In the genomic region with DNA sequence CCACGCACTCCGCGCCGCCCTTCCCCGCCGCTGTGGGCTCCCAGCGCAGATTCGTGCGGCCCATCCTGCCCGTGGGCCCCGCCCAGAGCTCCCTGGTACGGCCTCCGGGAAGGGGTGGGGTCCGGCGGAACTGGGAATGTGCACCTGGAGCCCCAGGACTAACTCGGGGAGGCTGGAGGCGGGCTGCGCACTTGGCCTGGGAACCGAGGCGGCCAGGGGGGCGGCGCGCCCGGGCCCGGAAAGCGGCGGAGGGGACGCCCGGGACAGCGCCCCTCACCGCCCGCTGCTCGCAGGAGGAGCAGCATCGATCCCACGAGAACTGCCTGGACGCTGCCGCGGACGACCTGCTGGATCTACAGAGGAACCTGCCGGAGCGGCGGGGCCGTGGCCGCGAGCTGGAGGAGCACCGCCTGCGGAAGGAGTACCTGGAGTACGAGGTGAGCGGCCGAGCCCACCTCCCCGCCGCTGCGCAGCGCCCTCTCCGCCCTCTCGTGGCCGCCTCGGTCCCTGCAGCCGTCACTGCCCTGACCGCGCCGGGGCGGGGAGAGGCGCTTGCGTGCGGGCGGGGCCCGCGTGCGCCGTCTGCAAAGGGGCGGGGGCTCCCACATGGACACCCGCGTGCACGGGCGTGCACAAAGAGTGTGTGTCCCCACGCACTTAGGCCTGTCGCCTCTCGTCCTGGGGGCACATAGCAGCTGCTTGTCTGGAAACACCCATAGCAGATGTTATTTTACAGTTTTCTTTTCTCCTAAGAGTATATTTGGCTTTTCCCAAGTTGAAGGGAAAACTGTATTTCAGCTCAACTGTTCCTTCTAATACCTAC, we compare ENCODE assay signal across 8 cellular contexts. TPM values are rescaled to one million over a fixed set of nuclear protein-coding genes. Genes with fewer than 3 reads are reported as not detected.
DNase-seq lines count a peak whose midpoint lies in the region; ATAC-seq, FAIRE-seq and TF ChIP-seq lines count a peak whose summit lies in the region.

No MANE protein-coding gene starts in this region.

- TF ChIP-seq RAD21 in H1 (IDR thresholded peaks at IDR 0.05 in 1 of 2, conservative IDR thresholded peaks at IDR 0.05 in 1 of 2; ENCODE audit: low read depth in 2 of 2, low read length in 2 of 2), result peak; percentile 57 to 71

- peak overlapping the region; percentile 57 to 73 (median 66) for H3K4me3 ChIP-seq in H1 (ENCODE audit: extremely low read depth in 1 of 4, insufficient read depth in 2 of 4, low read depth in 3 of 4, low read length in 4 of 4)
- H3K4me3 ChIP-seq in mesendoderm (ENCODE audit: low read length), result peak overlapping the region; percentile 57

- H2AK5ac ChIP-seq in H1 (ENCODE audit: low read depth, low read length), result no peak overlapping the region
- H2AK5ac ChIP-seq in mesendoderm (ENCODE audit: low read length), result no peak overlapping the region

- H3K4ac ChIP-seq in H1 (replicated peaks; ENCODE audit: insufficient read length, low read depth, low read length) (no peak overlapping the region), mesendoderm (ENCODE audit: low read depth, low read length) (no peak overlapping the region)

- H3K23me2 ChIP-seq in H1 (ENCODE audit: low read depth, low read length), result peaks cover 2% of the 10 kb centered on the region; the same call in 1 of the 2 replicates

- TF ChIP-seq CTCF in GM13977 (IDR thresholded peaks at IDR 0.05; ENCODE audit: extremely low read depth, insufficient read depth, missing control alignments) (peak; percentile 87), H1 (IDR thresholded peaks at IDR 0.05; ENCODE audit: control extremely low read depth in 1 of 3, insufficient read depth in 1 of 3, low read depth in 1 of 3, low read length in 3 of 3) (peak; percentile 86 to 96 (median 89))

- no peaks in the 10 kb centered on the region for H4K20me1 ChIP-seq in H1 (replicated peaks in 1 of 2; ENCODE audit: control insufficient read depth in 1 of 2, insufficient read depth in 2 of 2, low read length in 2 of 2)

- H2BK120ac ChIP-seq in H1 (replicated peaks; ENCODE audit: low read depth, low read length) (no peak overlapping the region), mesendoderm (ENCODE audit: low read depth, low read length) (no peak overlapping the region)

- in situ Hi-C loops in GM13977 (cut with MboI; ENCODE audit: low pct_unique_long_range_greater_than_20kb, low sequenced_read_pairs, unreplicated experiment), result no loop called here

- no peaks in the 10 kb centered on the region; a peak in 3 of 7 replicates for H3K4me1 ChIP-seq in H1 (replicated peaks in 1 of 4; ENCODE audit: control insufficient read depth in 3 of 4, insufficient read depth in 4 of 4, low read length in 3 of 4)
- H3K4me1 ChIP-seq in mesendoderm (ENCODE audit: control insufficient read depth, low read depth, low read length), result no peaks in the 10 kb centered on the region

- H4K8ac ChIP-seq in H1 (ENCODE audit: extremely low read depth, insufficient read depth, low read length) (peak overlapping the region; percentile 72), mesendoderm (ENCODE audit: low read depth, low read length) (no peak overlapping the region)

- H3K27ac ChIP-seq in H1 (ENCODE audit: low read depth, low read length), result no peak overlapping the region
- H3K27ac ChIP-seq in mesendoderm (ENCODE audit: low read depth, low read length), result no peak overlapping the region

- WGBS in H1 (ENCODE audit: extremely low coverage in 1 of 2, insufficient coverage in 1 of 2, insufficient read length in 1 of 2, insufficient replicate concordance in 2 of 2, low coverage in 1 of 2, low lambda C conversion rate in 2 of 2, missing lambda C conversion rate in 1 of 2), 2 experiments, result 2% methylated on average over 63 of the region's 79 CpGs; no CpG with 5 or more reads in 1 of the 2 experiments
- no CpG with 5 or more reads among the region's 79 CpGs for WGBS in mesendoderm (ENCODE audit: extremely low coverage, insufficient coverage, low lambda C conversion rate)

- H2BK12ac ChIP-seq in H1 (ENCODE audit: low read depth, low read length), result no peak overlapping the region

- peak overlapping the region; percentile 83 for H3K18ac ChIP-seq in H1 (ENCODE audit: extremely low read depth, low read length)
- peak overlapping the region; percentile 15 for H3K18ac ChIP-seq in mesendoderm (ENCODE audit: low read length)

- H3K23ac ChIP-seq in H1 (ENCODE audit: insufficient read length) (no peak overlapping the region), mesendoderm (ENCODE audit: low read length) (no peak overlapping the region)

- 0 out of 3 replicates have a peak, but pooled peaks of 1 of the 2 experiments have one; percentile 1 for TF ChIP-seq EP300 in H1 (IDR thresholded peaks at IDR 0.05; ENCODE audit: borderline replicate concordance in 1 of 2, low read depth in 2 of 2, low read length in 2 of 2)

- CTCF ChIA-PET in H1 (lab: Charles Lee; ENCODE audit: partially characterized antibody), result interaction anchor here (0.6 to 16.5 kb wide), 48 partner anchors 9 to 192 kb away, joined by 3 to 253 read pairs (median 5); a partner anchor contains a TSS

- no peak overlapping the region for H4K91ac ChIP-seq in H1 (replicated peaks; ENCODE audit: insufficient read length, low read length)

- H2BK20ac ChIP-seq in H1 (ENCODE audit: low read length), result no peak overlapping the region

- H3K9me3 ChIP-seq in H1 (ENCODE audit: insufficient read depth in 2 of 2, low read depth in 1 of 2, low read length in 1 of 2), result no peaks in the 10 kb centered on the region

- no peak overlapping the region for H3K56ac ChIP-seq in H1 (replicated peaks; ENCODE audit: insufficient read length, low read depth, low read length)
- peak overlapping the region; percentile 90 for H3K56ac ChIP-seq in mesendoderm (ENCODE audit: low read length)

- H3K4me2 ChIP-seq in H1 (ENCODE audit: insufficient read depth in 1 of 2, low read depth in 2 of 2, low read length in 2 of 2) (peak overlapping the region; percentile 47 to 76), mesendoderm (ENCODE audit: low read length) (peak overlapping the region; percentile 87)

- 0 out of 3 replicates have a peak, but pooled peaks of 1 of the 2 experiments have one; percentile 15 for TF ChIP-seq POLR2A in H1 (IDR thresholded peaks at IDR 0.05; ENCODE audit: control extremely low read depth in 1 of 2, low read depth in 2 of 2, low read length in 2 of 2)

- no peak overlapping the region for H3K14ac ChIP-seq in H1 (ENCODE audit: insufficient read length)

- POLR2A ChIA-PET in H1 (lab: Charles Lee; ENCODE audit: partially characterized antibody), result interaction anchor here (0.7 to 1.3 kb wide), 8 partner anchors 12 to 167 kb away, joined by 3 to 4 read pairs (median 3); no protein-coding TSS in a partner anchor

- no peaks in the 10 kb centered on the region for H3K79me2 ChIP-seq in H1 (ENCODE audit: control insufficient read depth in 1 of 2, insufficient read depth in 2 of 2, low read length in 2 of 2)
- no peaks in the 10 kb centered on the region for H3K79me2 ChIP-seq in mesendoderm (ENCODE audit: control insufficient read depth, insufficient read depth, low read length)

- H3K27me3 ChIP-seq in H1 (replicated peaks in 1 of 4; ENCODE audit: control insufficient read depth in 3 of 4, extremely low read depth in 1 of 4, insufficient read depth in 3 of 4, low read length in 3 of 4) (peaks cover 0 to 2% (median 0%) of the 10 kb centered on the region in 4 experiments; a peak in 1 of 7 replicates), mesendoderm (ENCODE audit: insufficient read depth, low read length, poor library complexity) (no peaks in the 10 kb centered on the region)

- H2BK5ac ChIP-seq in H1 (ENCODE audit: low read depth, low read length), result no peak overlapping the region
- H2BK5ac ChIP-seq in mesendoderm (ENCODE audit: low read length), result no peak overlapping the region

- DNase-seq in GM13977 (ENCODE audit: low spot score), result peak; percentile 91
- DNase-seq in NCI-H510A treated with DMSO at 0.1 percent for 48 hours (lab: John Stamatoyannopoulos, UW), result peak; percentile 87
- DNase-seq in activated CD8-positive, alpha-beta memory T cell treated with anti-CD3 and anti-CD28 coated beads, Interleukin-2, amount 50 U/mL, for 1 hour (ENCODE audit: extremely low read depth), result peak; percentile 19
- DNase-seq in H1 (ENCODE audit: low read depth in 1 of 2, low spot score in 2 of 2), result peak; percentile 54 to 95
- peak; percentile 89 for DNase-seq in mesendoderm
- peak; percentile 55 for DNase-seq in stimulated activated CD8-positive, alpha-beta memory T cell treated with anti-CD3 and anti-CD28 coated beads, Interleukin-12 subunit alpha, Interleukin-12 subunit beta, amount 100 ng/mL, for 4 hours (ENCODE audit: low read depth)
- no peak for DNase-seq in UCSD-AML1 (lab: John Stamatoyannopoulos, UW; ENCODE audit: unreplicated experiment)

- H2BK15ac ChIP-seq in H1 (ENCODE audit: low read length) (no peak overlapping the region), mesendoderm (replicated peaks; ENCODE audit: low read depth) (no peak overlapping the region)

- no peaks in the 10 kb centered on the region for H3K79me1 ChIP-seq in H1 (ENCODE audit: low read depth, low read length)
- H3K79me1 ChIP-seq in mesendoderm (ENCODE audit: low read length), result no peaks in the 10 kb centered on the region

- FAIRE-seq in H1 (lab: Jason Lieb, UNC), result no peak

- H2AFZ ChIP-seq in H1 (ENCODE audit: low read length), result peak overlapping the region; percentile 77

- H4K5ac ChIP-seq in H1 (ENCODE audit: insufficient read length, low read depth, low read length), result peak overlapping the region; percentile 51
- H4K5ac ChIP-seq in mesendoderm (ENCODE audit: low read length), result no peak overlapping the region

- ATAC-seq in HG03025 (IDR thresholded peaks at IDR 0.05; ENCODE audit: low FRiP score, unreplicated experiment), result peak; percentile 76

- no peaks in the 10 kb centered on the region for H3K36me3 ChIP-seq in H1 (ENCODE audit: control insufficient read depth in 2 of 4, insufficient read depth in 4 of 4, low read length in 3 of 4)
- H3K36me3 ChIP-seq in mesendoderm (ENCODE audit: control insufficient read depth, insufficient read depth, low read length), result no peaks in the 10 kb centered on the region

- H3K9ac ChIP-seq in H1 (replicated peaks in 1 of 4; ENCODE audit: extremely low read depth in 1 of 4, low read depth in 3 of 4, low read length in 3 of 4) (peak overlapping the region in 1 of 4 experiments; percentile 56; a peak in 1 of 7 replicates), mesendoderm (ENCODE audit: low read length) (peak overlapping the region; percentile 81)

TF ChIP-seq in H1, 55 proteins besides CTCF, POLR2A, EP300 and RAD21 (continues in another document):
- no peak for TF ChIP-seq JUN (IDR thresholded peaks at IDR 0.05; ENCODE audit: low read depth, low read length)

RNA-seq across cellular contexts. Expression of a gene that starts 25.2 kb away (rescaled TPM):
- 1.2 and 1.3 TPM in 2 replicates for total RNA-seq in H1 (2021; fragmentation: NEBNext Ultra II Directional; extraction: Animal tissue kit (Norgen Biotek cat#: 25700))
- 0.53 and 0.93 TPM in 2 replicates for polyA plus RNA-seq in H1 (2011; rRNA removed)
- 0.69 TPM for polyA plus RNA-seq in H1 (2011; cell fraction: cytosol; rRNA removed)
- polyA plus RNA-seq in H1 (2011; cell fraction: nucleus; rRNA removed), result 2.1 TPM
- polyA plus RNA-seq in H1 (2012, experiment 1 of 2), result 0.57 to 1.2 TPM (median 0.92 TPM) in 4 replicates
- polyA plus RNA-seq in H1 (2012, experiment 2 of 2), result 0.73 TPM
- polyA plus RNA-seq in H1 (2013, experiment 1 of 2), result 0.71 TPM
- 0.50 TPM for polyA plus RNA-seq in H1 (2013, experiment 2 of 2)
- 0.41 and 1.4 TPM in 2 replicates for polyA minus RNA-seq in H1 (2011; rRNA and poly(A)+ RNA removed)
- polyA minus RNA-seq in H1 (2011; cell fraction: cytosol; rRNA and poly(A)+ RNA removed), result not detected
- 0.70 TPM for polyA minus RNA-seq in H1 (2011; cell fraction: nucleus; rRNA and poly(A)+ RNA removed)
- 0.87 TPM for polyA plus RNA-seq in mesendoderm (2013, experiment 1 of 2)
- 0.90 TPM for polyA plus RNA-seq in mesendoderm (2013, experiment 2 of 2)
